Comparison of ENCODE assay signal across 1 cellular context in the genomic region with DNA sequence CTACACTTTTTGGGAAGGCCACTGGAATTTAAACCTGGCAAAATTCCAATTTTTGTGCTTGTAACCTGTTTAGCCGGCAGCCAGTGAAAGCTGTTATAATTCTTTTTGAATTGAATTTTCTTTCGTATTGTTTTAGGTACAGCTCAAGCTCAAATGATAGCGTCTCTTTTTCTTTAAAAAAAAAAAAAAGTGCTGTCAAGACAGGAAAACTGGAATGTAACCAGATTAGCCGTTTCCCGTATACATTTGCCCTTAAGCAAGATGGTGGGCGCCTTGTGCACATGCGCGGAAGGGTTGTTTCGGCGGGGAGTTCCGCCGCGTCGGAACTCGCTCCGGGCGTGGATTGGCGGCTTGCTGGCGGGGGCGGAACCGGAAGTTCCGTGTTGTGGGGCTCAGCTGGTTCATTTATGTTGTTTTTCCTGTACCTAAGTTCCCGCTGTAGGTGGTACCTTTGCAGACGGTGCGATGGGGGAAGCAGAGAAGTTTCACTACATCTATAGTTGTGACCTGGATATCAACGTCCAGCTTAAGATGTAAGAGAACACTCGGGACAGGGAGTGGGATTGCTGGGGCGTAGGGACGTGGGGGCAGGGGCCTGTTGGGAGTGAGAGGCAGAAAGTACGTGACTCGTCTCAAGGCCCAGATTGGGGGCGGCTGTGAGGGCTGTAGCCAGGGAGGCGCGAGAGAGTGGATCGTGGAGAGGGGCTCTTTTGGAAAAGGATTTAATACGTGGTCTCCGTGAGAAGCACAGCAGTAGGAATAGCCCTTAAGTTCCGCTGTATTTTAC.
TF ChIP-seq lines count a peak whose summit lies in the region.

Gene PIK3C3 (plus strand): TSS at position 408 of the 787 bp plus-strand sequence. CDS start 58 bp downstream, at position 466.

TF ChIP-seq in HepG2, 621 proteins besides CTCF, POLR2A, EP300 and RAD21 (continued from another document and continues in another):
- TF ChIP-seq GMEB1 (CRISPR knock-in tag; IDR thresholded peaks at IDR 0.05; ENCODE audit: borderline replicate concordance) = peak; percentile 64; the same call in 1 of the 2 replicates
- TF ChIP-seq ZNF776 (CRISPR knock-in tag; IDR thresholded peaks at IDR 0.05) = no peak
- TF ChIP-seq, protein P1, sequence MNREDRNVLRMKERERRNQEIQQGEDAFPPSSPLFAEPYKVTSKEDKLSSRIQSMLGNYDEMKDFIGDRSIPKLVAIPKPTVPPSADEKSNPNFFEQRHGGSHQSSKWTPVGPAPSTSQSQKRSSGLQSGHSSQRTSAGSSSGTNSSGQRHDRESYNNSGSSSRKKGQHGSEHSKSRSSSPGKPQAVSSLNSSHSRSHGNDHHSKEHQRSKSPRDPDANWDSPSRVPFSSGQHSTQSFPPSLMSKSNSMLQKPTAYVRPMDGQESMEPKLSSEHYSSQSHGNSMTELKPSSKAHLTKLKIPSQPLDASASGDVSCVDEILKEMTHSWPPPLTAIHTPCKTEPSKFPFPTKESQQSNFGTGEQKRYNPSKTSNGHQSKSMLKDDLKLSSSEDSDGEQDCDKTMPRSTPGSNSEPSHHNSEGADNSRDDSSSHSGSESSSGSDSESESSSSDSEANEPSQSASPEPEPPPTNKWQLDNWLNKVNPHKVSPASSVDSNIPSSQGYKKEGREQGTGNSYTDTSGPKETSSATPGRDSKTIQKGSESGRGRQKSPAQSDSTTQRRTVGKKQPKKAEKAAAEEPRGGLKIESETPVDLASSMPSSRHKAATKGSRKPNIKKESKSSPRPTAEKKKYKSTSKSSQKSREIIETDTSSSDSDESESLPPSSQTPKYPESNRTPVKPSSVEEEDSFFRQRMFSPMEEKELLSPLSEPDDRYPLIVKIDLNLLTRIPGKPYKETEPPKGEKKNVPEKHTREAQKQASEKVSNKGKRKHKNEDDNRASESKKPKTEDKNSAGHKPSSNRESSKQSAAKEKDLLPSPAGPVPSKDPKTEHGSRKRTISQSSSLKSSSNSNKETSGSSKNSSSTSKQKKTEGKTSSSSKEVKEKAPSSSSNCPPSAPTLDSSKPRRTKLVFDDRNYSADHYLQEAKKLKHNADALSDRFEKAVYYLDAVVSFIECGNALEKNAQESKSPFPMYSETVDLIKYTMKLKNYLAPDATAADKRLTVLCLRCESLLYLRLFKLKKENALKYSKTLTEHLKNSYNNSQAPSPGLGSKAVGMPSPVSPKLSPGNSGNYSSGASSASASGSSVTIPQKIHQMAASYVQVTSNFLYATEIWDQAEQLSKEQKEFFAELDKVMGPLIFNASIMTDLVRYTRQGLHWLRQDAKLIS (CRISPR knock-in tag; IDR thresholded peaks at IDR 0.05) = no peak
- no peak for TF ChIP-seq RELA (CRISPR knock-in tag; IDR thresholded peaks at IDR 0.05)
- no peak for TF ChIP-seq PHB2 (IDR thresholded peaks at IDR 0.05; ENCODE audit: partially characterized antibody)
- no peak for TF ChIP-seq CSRNP1 (CRISPR knock-in tag; IDR thresholded peaks at IDR 0.05)
- no peak for TF ChIP-seq TBX2 (CRISPR knock-in tag; IDR thresholded peaks at IDR 0.05; ENCODE audit: borderline replicate concordance)
- TF ChIP-seq ZMYM2 (CRISPR knock-in tag; IDR thresholded peaks at IDR 0.05) = no peak
- TF ChIP-seq HNRNPLL (IDR thresholded peaks at IDR 0.05; ENCODE audit: low read depth, low read length, poor library complexity, severe bottlenecking) = peak; percentile 38
- TF ChIP-seq NFIC (IDR thresholded peaks at IDR 0.05; ENCODE audit: low read length) = no peak
- TF ChIP-seq NFKBIZ (CRISPR knock-in tag; IDR thresholded peaks at IDR 0.05) = no peak
- no peak for TF ChIP-seq FOXP4 (CRISPR knock-in tag; IDR thresholded peaks at IDR 0.05)
- 0 out of 2 replicates have a peak, but pooled peaks have one; percentile 33 for TF ChIP-seq NFAT5 (CRISPR knock-in tag; IDR thresholded peaks at IDR 0.05)
- TF ChIP-seq UBTF (CRISPR knock-in tag; IDR thresholded peaks at IDR 0.05) = no peak
- TF ChIP-seq SIN3A (IDR thresholded peaks at IDR 0.05; ENCODE audit: borderline replicate concordance, low read depth, low read length) = peak; percentile 77; the same call in 1 of the 2 replicates
- TF ChIP-seq, protein P2, sequence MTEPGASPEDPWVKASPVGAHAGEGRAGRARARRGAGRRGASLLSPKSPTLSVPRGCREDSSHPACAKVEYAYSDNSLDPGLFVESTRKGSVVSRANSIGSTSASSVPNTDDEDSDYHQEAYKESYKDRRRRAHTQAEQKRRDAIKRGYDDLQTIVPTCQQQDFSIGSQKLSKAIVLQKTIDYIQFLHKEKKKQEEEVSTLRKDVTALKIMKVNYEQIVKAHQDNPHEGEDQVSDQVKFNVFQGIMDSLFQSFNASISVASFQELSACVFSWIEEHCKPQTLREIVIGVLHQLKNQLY (CRISPR knock-in tag; IDR thresholded peaks at IDR 0.05) = no peak
- no peak for TF ChIP-seq ZNF577 (CRISPR knock-in tag; IDR thresholded peaks at IDR 0.05; ENCODE audit: borderline replicate concordance, low read depth)
- no peak for TF ChIP-seq ATF7 (IDR thresholded peaks at IDR 0.05)
- TF ChIP-seq ATF7 (CRISPR knock-in tag; IDR thresholded peaks at IDR 0.05) = no peak
- TF ChIP-seq NONO (IDR thresholded peaks at IDR 0.05) = no peak
- peak; percentile 31; the same call in 1 of the 2 replicates for TF ChIP-seq NONO (CRISPR knock-in tag; conservative IDR thresholded peaks at IDR 0.05)
- TF ChIP-seq U2AF1 (optimal IDR thresholded peaks at IDR 0.05; ENCODE audit: low read depth, low read length) = no peak
- no peak for TF ChIP-seq ZC3H4 (CRISPR knock-in tag; IDR thresholded peaks at IDR 0.05; ENCODE audit: borderline replicate concordance)
- no peak for TF ChIP-seq ZNF496 (CRISPR knock-in tag; IDR thresholded peaks at IDR 0.05; ENCODE audit: insufficient replicate concordance)
- no peak for TF ChIP-seq ZNF629 (CRISPR knock-in tag; conservative IDR thresholded peaks at IDR 0.05)
- TF ChIP-seq, protein P3, sequence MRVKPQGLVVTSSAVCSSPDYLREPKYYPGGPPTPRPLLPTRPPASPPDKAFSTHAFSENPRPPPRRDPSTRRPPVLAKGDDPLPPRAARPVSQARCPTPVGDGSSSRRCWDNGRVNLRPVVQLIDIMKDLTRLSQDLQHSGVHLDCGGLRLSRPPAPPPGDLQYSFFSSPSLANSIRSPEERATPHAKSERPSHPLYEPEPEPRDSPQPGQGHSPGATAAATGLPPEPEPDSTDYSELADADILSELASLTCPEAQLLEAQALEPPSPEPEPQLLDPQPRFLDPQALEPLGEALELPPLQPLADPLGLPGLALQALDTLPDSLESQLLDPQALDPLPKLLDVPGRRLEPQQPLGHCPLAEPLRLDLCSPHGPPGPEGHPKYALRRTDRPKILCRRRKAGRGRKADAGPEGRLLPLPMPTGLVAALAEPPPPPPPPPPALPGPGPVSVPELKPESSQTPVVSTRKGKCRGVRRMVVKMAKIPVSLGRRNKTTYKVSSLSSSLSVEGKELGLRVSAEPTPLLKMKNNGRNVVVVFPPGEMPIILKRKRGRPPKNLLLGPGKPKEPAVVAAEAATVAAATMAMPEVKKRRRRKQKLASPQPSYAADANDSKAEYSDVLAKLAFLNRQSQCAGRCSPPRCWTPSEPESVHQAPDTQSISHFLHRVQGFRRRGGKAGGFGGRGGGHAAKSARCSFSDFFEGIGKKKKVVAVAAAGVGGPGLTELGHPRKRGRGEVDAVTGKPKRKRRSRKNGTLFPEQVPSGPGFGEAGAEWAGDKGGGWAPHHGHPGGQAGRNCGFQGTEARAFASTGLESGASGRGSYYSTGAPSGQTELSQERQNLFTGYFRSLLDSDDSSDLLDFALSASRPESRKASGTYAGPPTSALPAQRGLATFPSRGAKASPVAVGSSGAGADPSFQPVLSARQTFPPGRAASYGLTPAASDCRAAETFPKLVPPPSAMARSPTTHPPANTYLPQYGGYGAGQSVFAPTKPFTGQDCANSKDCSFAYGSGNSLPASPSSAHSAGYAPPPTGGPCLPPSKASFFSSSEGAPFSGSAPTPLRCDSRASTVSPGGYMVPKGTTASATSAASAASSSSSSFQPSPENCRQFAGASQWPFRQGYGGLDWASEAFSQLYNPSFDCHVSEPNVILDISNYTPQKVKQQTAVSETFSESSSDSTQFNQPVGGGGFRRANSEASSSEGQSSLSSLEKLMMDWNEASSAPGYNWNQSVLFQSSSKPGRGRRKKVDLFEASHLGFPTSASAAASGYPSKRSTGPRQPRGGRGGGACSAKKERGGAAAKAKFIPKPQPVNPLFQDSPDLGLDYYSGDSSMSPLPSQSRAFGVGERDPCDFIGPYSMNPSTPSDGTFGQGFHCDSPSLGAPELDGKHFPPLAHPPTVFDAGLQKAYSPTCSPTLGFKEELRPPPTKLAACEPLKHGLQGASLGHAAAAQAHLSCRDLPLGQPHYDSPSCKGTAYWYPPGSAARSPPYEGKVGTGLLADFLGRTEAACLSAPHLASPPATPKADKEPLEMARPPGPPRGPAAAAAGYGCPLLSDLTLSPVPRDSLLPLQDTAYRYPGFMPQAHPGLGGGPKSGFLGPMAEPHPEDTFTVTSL (CRISPR knock-in tag; IDR thresholded peaks at IDR 0.05; ENCODE audit: borderline replicate concordance) = no peak
